Comparison of ENCODE assay signal across 1 cellular context in genomic region chr13:91355826-91356710, GRCh38.
TF ChIP-seq lines count a peak whose summit lies in the region.

No MANE protein-coding gene starts in this region.

TF ChIP-seq in HepG2, 621 proteins besides CTCF, POLR2A, EP300 and RAD21 (continued from another document):
- TF ChIP-seq ZNF609 (CRISPR knock-in tag; IDR thresholded peaks at IDR 0.05; ENCODE audit: borderline replicate concordance) (no peak), PCBP1 (IDR thresholded peaks at IDR 0.05; ENCODE audit: borderline replicate concordance, low read depth, low read length) (no peak), ZNF598 (CRISPR knock-in tag; IDR thresholded peaks at IDR 0.05; ENCODE audit: borderline replicate concordance) (no peak), TP53 (CRISPR knock-in tag; conservative IDR thresholded peaks at IDR 0.05) (no peak)
TF ChIP-seq in HepG2: peak in this region for 4.
